ENCODE assay signal across 1 cellular context in the genomic region with DNA sequence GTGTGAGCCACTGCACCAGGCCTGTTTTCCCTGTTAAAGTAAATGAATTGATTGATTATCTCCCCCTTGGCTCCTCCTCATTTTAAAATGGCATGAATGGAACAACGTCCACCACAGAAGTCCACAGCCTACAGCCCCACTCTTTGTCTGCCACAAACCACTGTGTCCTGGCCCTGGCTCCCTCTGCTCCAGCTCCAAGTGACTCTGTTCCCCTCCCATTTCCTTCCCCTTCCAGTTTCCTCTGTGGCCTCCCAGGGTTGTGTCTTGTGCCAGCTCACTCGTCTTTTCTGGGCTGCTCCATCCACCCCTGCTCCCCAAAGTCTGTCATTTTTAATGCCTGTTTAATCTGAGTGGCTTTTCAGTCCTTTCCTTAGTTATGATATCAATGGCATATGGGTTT.
TF ChIP-seq lines count a peak whose summit lies in the region.

No MANE protein-coding gene starts in this region.

TF ChIP-seq in HepG2, 621 proteins besides CTCF, POLR2A, EP300 and RAD21 (continued from another document):
- TF ChIP-seq ZNF710 (CRISPR knock-in tag; IDR thresholded peaks at IDR 0.05; ENCODE audit: borderline replicate concordance) (no peak), MAFK (conservative IDR thresholded peaks at IDR 0.05 in 1 of 2, IDR thresholded peaks at IDR 0.05 in 1 of 2; ENCODE audit: low read length in 2 of 2) (no peak)
